ENCODE assay signal across 8 cellular contexts in genomic region chr6:106098383-106099234, GRCh38. TPM values are rescaled to one million over a fixed set of nuclear protein-coding genes. Genes with fewer than 3 reads are reported as not detected.
DNase-seq lines count a peak whose midpoint lies in the region; TF ChIP-seq lines count a peak whose summit lies in the region.

No MANE protein-coding gene starts in this region.

- peak overlapping the region in 20 of 21 experiments; percentile 60 to 95 (median 84) for H3K27ac ChIP-seq in skin epidermis

- no peak for TF ChIP-seq CTCF in fibroblast of the aortic adventitia (IDR thresholded peaks at IDR 0.05; ENCODE audit: insufficient read depth, low read length)

- H3K4me3 ChIP-seq in fibroblast of the aortic adventitia (ENCODE audit: low read depth, low read length), result peak overlapping the region; percentile 64
- peak overlapping the region; percentile 17 to 43 (median 32) for H3K4me3 ChIP-seq in skin epidermis

- DNase-seq in NOMO-1 treated with DMSO at 0.1 percent for 48 hours (lab: John Stamatoyannopoulos, UW; ENCODE audit: unreplicated experiment) (peak; percentile 28), NOMO-1 treated with dmso at 0.1 percent for 144 hours (lab: John Stamatoyannopoulos, UW; ENCODE audit: unreplicated experiment) (no peak), MV-4-11 (lab: John Stamatoyannopoulos, UW) (peak; percentile 41), activated T-cell treated with anti-CD3 and anti-CD28 coated beads for 1 hour (ENCODE audit: low read depth) (peak; percentile 41), fibroblast of the aortic adventitia (ENCODE audit: low read depth) (peak; percentile 83), NCI-H2196 treated with DMSO at 0.1 percent for 48 hours (lab: John Stamatoyannopoulos, UW; ENCODE audit: unreplicated experiment) (no peak), glomerular visceral epithelial cell (ENCODE audit: extremely low spot score) (no peak)

RNA-seq across cellular contexts. Expression of gene PRDM1, which starts 12.5 kb away (rescaled TPM):
- 1.4 and 2.8 TPM in 2 replicates for total RNA-seq in fibroblast of the aortic adventitia (ENCODE audit: low replicate concordance)

Comparison
In these comparisons a context has a peak if more than half of its experiments do, and no peak if none do; other contexts are left out.
1. DNase-seq: peak in NOMO-1 treated with DMSO at 0.1 percent for 48 hours (single experiment), MV-4-11 (single experiment), activated T-cell treated with anti-CD3 and anti-CD28 coated beads for 1 hour (single experiment) and fibroblast of the aortic adventitia (single experiment); none in NOMO-1 treated with dmso at 0.1 percent for 144 hours (single experiment), NCI-H2196 treated with DMSO at 0.1 percent for 48 hours (single experiment) and glomerular visceral epithelial cell (single experiment).